ENCODE assay signal across 7 cellular contexts in genomic region chr10:15305634-15306033, GRCh38.
"Had no signal": no experiment of that assay in that cellular context is flagged by ENCODE, and none has a peak within 500 bp of the region (broad histone marks: within the 10 kb centered on the region; RNA-seq: fewer than 3 reads in every experiment).

No MANE protein-coding gene starts in this region.

- H3K27ac ChIP-seq: GM23248 had no signal

- DNase-seq: GM23248, GOT3, H9, HCEC 1CT, KG1 had no signal

- H3K9ac ChIP-seq: GM23248 had no signal

- FAIRE-seq: H54, HTR-8/SVneo had no signal

- H2AFZ ChIP-seq: GM23248 had no signal

- H3K4me3 ChIP-seq: GM23248 had no signal
